In the genomic region with DNA sequence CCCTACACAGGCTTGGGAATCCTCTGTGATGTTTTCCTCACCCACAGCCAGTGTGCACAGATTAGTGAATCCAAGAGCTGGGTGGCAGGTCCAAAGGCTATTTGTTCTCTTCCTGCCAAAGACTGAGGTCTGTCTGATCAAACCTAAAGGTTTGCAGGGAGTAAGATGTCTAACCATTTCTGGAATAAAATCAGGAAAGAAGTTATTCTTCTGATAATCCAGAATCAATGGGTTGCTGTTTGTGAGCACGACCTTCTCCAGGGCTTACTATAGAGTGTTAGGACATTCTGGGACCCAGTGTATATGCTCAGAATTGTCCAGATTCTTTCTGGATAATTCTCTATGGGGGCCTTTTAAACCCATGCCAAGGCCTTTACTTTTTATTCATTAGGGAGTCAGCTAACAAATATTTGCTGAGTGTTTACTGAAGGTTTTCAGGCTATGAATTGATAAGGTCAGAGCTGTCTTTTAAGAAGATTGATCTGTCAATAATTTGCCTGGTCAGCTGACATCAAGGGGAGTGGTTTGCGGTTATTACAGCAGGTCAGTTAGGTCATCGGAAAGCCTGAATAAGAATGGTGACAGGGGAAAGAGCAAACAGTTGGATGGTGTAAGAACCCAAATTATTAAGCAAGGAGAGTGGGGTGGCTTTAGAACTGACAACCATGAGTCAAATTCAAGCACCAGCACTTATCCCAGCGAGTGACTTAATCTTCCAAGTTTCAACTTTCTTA, we compare ENCODE assay signal across 2 cellular contexts.
A peak's percentile ranks its signal among the peaks of the same experiment; 100 is the strongest.
TF ChIP-seq lines count a peak whose summit lies in the region.

No MANE protein-coding gene starts in this region.

TF ChIP-seq in WTC11, 78 proteins besides CTCF, POLR2A, EP300 and RAD21 (continued from another document):
- peak; percentile 99 for TF ChIP-seq GABPB1 (CRISPR knock-in tag; IDR thresholded peaks at IDR 0.05)

TF ChIP-seq in HepG2, 621 proteins besides CTCF, POLR2A, EP300 and RAD21 (continues in another document):
- no peak for TF ChIP-seq KMT2B (CRISPR knock-in tag; IDR thresholded peaks at IDR 0.05)
- TF ChIP-seq ZNF720 (CRISPR knock-in tag; IDR thresholded peaks at IDR 0.05): no peak
- no peak for TF ChIP-seq DR1 (CRISPR knock-in tag; IDR thresholded peaks at IDR 0.05)
- TF ChIP-seq MYNN (CRISPR knock-in tag; IDR thresholded peaks at IDR 0.05; ENCODE audit: low read depth): no peak
- no peak for TF ChIP-seq MZF1 (CRISPR knock-in tag; IDR thresholded peaks at IDR 0.05; ENCODE audit: borderline replicate concordance)
- TF ChIP-seq, protein P1, sequence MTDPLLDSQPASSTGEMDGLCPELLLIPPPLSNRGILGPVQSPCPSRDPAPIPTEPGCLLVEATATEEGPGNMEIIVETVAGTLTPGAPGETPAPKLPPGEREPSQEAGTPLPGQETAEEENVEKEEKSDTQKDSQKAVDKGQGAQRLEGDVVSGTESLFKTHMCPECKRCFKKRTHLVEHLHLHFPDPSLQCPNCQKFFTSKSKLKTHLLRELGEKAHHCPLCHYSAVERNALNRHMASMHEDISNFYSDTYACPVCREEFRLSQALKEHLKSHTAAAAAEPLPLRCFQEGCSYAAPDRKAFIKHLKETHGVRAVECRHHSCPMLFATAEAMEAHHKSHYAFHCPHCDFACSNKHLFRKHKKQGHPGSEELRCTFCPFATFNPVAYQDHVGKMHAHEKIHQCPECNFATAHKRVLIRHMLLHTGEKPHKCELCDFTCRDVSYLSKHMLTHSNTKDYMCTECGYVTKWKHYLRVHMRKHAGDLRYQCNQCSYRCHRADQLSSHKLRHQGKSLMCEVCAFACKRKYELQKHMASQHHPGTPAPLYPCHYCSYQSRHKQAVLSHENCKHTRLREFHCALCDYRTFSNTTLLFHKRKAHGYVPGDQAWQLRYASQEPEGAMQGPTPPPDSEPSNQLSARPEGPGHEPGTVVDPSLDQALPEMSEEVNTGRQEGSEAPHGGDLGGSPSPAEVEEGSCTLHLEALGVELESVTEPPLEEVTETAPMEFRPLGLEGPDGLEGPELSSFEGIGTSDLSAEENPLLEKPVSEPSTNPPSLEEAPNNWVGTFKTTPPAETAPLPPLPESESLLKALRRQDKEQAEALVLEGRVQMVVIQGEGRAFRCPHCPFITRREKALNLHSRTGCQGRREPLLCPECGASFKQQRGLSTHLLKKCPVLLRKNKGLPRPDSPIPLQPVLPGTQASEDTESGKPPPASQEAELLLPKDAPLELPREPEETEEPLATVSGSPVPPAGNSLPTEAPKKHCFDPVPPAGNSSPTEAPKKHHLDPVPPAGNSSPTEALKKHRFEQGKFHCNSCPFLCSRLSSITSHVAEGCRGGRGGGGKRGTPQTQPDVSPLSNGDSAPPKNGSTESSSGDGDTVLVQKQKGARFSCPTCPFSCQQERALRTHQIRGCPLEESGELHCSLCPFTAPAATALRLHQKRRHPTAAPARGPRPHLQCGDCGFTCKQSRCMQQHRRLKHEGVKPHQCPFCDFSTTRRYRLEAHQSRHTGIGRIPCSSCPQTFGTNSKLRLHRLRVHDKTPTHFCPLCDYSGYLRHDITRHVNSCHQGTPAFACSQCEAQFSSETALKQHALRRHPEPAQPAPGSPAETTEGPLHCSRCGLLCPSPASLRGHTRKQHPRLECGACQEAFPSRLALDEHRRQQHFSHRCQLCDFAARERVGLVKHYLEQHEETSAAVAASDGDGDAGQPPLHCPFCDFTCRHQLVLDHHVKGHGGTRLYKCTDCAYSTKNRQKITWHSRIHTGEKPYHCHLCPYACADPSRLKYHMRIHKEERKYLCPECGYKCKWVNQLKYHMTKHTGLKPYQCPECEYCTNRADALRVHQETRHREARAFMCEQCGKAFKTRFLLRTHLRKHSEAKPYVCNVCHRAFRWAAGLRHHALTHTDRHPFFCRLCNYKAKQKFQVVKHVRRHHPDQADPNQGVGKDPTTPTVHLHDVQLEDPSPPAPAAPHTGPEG (CRISPR knock-in tag; IDR thresholded peaks at IDR 0.05): no peak
- TF ChIP-seq HOXD1 (CRISPR knock-in tag; IDR thresholded peaks at IDR 0.05): peak; percentile 99
- TF ChIP-seq TBX2 (CRISPR knock-in tag; IDR thresholded peaks at IDR 0.05; ENCODE audit: borderline replicate concordance): peak; percentile 48; the same call in 1 of the 2 replicates
- TF ChIP-seq SMYD3 (CRISPR knock-in tag; IDR thresholded peaks at IDR 0.05): no peak
- peak; percentile 96 for TF ChIP-seq NR2F2 (IDR thresholded peaks at IDR 0.05; ENCODE audit: borderline replicate concordance, low read depth)
- TF ChIP-seq, protein P2, sequence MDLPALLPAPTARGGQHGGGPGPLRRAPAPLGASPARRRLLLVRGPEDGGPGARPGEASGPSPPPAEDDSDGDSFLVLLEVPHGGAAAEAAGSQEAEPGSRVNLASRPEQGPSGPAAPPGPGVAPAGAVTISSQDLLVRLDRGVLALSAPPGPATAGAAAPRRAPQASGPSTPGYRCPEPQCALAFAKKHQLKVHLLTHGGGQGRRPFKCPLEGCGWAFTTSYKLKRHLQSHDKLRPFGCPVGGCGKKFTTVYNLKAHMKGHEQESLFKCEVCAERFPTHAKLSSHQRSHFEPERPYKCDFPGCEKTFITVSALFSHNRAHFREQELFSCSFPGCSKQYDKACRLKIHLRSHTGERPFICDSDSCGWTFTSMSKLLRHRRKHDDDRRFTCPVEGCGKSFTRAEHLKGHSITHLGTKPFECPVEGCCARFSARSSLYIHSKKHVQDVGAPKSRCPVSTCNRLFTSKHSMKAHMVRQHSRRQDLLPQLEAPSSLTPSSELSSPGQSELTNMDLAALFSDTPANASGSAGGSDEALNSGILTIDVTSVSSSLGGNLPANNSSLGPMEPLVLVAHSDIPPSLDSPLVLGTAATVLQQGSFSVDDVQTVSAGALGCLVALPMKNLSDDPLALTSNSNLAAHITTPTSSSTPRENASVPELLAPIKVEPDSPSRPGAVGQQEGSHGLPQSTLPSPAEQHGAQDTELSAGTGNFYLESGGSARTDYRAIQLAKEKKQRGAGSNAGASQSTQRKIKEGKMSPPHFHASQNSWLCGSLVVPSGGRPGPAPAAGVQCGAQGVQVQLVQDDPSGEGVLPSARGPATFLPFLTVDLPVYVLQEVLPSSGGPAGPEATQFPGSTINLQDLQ (CRISPR knock-in tag; IDR thresholded peaks at IDR 0.05): no peak
- TF ChIP-seq, protein P3, sequence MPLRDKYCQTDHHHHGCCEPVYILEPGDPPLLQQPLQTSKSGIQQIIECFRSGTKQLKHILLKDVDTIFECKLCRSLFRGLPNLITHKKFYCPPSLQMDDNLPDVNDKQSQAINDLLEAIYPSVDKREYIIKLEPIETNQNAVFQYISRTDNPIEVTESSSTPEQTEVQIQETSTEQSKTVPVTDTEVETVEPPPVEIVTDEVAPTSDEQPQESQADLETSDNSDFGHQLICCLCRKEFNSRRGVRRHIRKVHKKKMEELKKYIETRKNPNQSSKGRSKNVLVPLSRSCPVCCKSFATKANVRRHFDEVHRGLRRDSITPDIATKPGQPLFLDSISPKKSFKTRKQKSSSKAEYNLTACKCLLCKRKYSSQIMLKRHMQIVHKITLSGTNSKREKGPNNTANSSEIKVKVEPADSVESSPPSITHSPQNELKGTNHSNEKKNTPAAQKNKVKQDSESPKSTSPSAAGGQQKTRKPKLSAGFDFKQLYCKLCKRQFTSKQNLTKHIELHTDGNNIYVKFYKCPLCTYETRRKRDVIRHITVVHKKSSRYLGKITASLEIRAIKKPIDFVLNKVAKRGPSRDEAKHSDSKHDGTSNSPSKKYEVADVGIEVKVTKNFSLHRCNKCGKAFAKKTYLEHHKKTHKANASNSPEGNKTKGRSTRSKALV (CRISPR knock-in tag; IDR thresholded peaks at IDR 0.05): no peak
- TF ChIP-seq NCOA2 (CRISPR knock-in tag; IDR thresholded peaks at IDR 0.05): peak; percentile 97
- peak; percentile 85 for TF ChIP-seq ATF7 (IDR thresholded peaks at IDR 0.05)
- no peak; the same call in 1 of the 2 replicates for TF ChIP-seq ATF7 (CRISPR knock-in tag; IDR thresholded peaks at IDR 0.05)
- peak; percentile 65 for TF ChIP-seq ZNF644 (CRISPR knock-in tag; IDR thresholded peaks at IDR 0.05; ENCODE audit: low read depth)
- no peak for TF ChIP-seq RFXANK (CRISPR knock-in tag; IDR thresholded peaks at IDR 0.05)
- no peak for TF ChIP-seq ZNF432 (CRISPR knock-in tag; IDR thresholded peaks at IDR 0.05; ENCODE audit: borderline replicate concordance)
- TF ChIP-seq EZH2 (conservative IDR thresholded peaks at IDR 0.05; ENCODE audit: low read depth, low read length): no peak
- no peak for TF ChIP-seq AGO1 (IDR thresholded peaks at IDR 0.05; ENCODE audit: low read depth, low read length, poor library complexity, severe bottlenecking)
- TF ChIP-seq TBL1XR1 (IDR thresholded peaks at IDR 0.05; ENCODE audit: borderline replicate concordance, low read length, partially characterized antibody): no peak
- peak; percentile 92 for TF ChIP-seq MED1 (CRISPR knock-in tag; IDR thresholded peaks at IDR 0.05)
- no peak for TF ChIP-seq ZNF883 (CRISPR knock-in tag; IDR thresholded peaks at IDR 0.05; ENCODE audit: not compliant biosample characterization)
- TF ChIP-seq JUND (CRISPR knock-in tag; IDR thresholded peaks at IDR 0.05): 0 out of 2 replicates have a peak, but pooled peaks have one; percentile 11
- peak; percentile 71; the same call in 1 of the 2 replicates for TF ChIP-seq THAP11 (CRISPR knock-in tag; IDR thresholded peaks at IDR 0.05)
- no peak for TF ChIP-seq SOX6 (IDR thresholded peaks at IDR 0.05)
- TF ChIP-seq SOX6 (CRISPR knock-in tag; IDR thresholded peaks at IDR 0.05): peak; percentile 94
- no peak for TF ChIP-seq SNAI1 (CRISPR knock-in tag; IDR thresholded peaks at IDR 0.05; ENCODE audit: borderline replicate concordance)
- TF ChIP-seq, protein P4, sequence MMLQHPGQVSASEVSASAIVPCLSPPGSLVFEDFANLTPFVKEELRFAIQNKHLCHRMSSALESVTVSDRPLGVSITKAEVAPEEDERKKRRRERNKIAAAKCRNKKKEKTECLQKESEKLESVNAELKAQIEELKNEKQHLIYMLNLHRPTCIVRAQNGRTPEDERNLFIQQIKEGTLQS (CRISPR knock-in tag; IDR thresholded peaks at IDR 0.05): peak; percentile 90
- no peak for TF ChIP-seq GABPA (IDR thresholded peaks at IDR 0.05; ENCODE audit: low read depth, low read length)
- no peak for TF ChIP-seq GABPA (CRISPR knock-in tag; IDR thresholded peaks at IDR 0.05; ENCODE audit: low read depth)
- TF ChIP-seq ZNF296 (CRISPR knock-in tag; conservative IDR thresholded peaks at IDR 0.05): no peak
- TF ChIP-seq SKI (IDR thresholded peaks at IDR 0.05; ENCODE audit: partially characterized antibody): no peak
- TF ChIP-seq ASH2L (IDR thresholded peaks at IDR 0.05; ENCODE audit: insufficient read length, low read depth, low read length): peak; percentile 90
- TF ChIP-seq ZNF629 (CRISPR knock-in tag; conservative IDR thresholded peaks at IDR 0.05): 0 out of 2 replicates have a peak, but pooled peaks have one; percentile 22
- peak; percentile 36; the same call in 1 of the 2 replicates for TF ChIP-seq SMC3 (IDR thresholded peaks at IDR 0.05; ENCODE audit: low read length)
- no peak for TF ChIP-seq ZNF451 (CRISPR knock-in tag; IDR thresholded peaks at IDR 0.05)
- TF ChIP-seq PCBP1 (IDR thresholded peaks at IDR 0.05; ENCODE audit: borderline replicate concordance, low read depth, low read length): no peak
- 0 out of 2 replicates have a peak, but pooled peaks have one; percentile 50 for TF ChIP-seq ZNF746 (CRISPR knock-in tag; IDR thresholded peaks at IDR 0.05)
- no peak for TF ChIP-seq ZNF773 (CRISPR knock-in tag; IDR thresholded peaks at IDR 0.05; ENCODE audit: borderline replicate concordance)
- TF ChIP-seq, protein P5, sequence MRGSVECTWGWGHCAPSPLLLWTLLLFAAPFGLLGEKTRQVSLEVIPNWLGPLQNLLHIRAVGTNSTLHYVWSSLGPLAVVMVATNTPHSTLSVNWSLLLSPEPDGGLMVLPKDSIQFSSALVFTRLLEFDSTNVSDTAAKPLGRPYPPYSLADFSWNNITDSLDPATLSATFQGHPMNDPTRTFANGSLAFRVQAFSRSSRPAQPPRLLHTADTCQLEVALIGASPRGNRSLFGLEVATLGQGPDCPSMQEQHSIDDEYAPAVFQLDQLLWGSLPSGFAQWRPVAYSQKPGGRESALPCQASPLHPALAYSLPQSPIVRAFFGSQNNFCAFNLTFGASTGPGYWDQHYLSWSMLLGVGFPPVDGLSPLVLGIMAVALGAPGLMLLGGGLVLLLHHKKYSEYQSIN (CRISPR knock-in tag; IDR thresholded peaks at IDR 0.05; ENCODE audit: borderline replicate concordance): no peak
- TF ChIP-seq, protein P6, sequence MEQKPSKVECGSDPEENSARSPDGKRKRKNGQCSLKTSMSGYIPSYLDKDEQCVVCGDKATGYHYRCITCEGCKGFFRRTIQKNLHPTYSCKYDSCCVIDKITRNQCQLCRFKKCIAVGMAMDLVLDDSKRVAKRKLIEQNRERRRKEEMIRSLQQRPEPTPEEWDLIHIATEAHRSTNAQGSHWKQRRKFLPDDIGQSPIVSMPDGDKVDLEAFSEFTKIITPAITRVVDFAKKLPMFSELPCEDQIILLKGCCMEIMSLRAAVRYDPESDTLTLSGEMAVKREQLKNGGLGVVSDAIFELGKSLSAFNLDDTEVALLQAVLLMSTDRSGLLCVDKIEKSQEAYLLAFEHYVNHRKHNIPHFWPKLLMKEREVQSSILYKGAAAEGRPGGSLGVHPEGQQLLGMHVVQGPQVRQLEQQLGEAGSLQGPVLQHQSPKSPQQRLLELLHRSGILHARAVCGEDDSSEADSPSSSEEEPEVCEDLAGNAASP (CRISPR knock-in tag; IDR thresholded peaks at IDR 0.05; ENCODE audit: borderline replicate concordance): peak; percentile 88
- TF ChIP-seq JARID2 (CRISPR knock-in tag; IDR thresholded peaks at IDR 0.05; ENCODE audit: insufficient replicate concordance): no peak
- TF ChIP-seq YEATS4 (CRISPR knock-in tag; IDR thresholded peaks at IDR 0.05; ENCODE audit: borderline replicate concordance): no peak
- TF ChIP-seq PLRG1 (conservative IDR thresholded peaks at IDR 0.05): no peak
- TF ChIP-seq ZNF577 (CRISPR knock-in tag; IDR thresholded peaks at IDR 0.05; ENCODE audit: borderline replicate concordance, low read depth): no peak
- TF ChIP-seq, protein P7, sequence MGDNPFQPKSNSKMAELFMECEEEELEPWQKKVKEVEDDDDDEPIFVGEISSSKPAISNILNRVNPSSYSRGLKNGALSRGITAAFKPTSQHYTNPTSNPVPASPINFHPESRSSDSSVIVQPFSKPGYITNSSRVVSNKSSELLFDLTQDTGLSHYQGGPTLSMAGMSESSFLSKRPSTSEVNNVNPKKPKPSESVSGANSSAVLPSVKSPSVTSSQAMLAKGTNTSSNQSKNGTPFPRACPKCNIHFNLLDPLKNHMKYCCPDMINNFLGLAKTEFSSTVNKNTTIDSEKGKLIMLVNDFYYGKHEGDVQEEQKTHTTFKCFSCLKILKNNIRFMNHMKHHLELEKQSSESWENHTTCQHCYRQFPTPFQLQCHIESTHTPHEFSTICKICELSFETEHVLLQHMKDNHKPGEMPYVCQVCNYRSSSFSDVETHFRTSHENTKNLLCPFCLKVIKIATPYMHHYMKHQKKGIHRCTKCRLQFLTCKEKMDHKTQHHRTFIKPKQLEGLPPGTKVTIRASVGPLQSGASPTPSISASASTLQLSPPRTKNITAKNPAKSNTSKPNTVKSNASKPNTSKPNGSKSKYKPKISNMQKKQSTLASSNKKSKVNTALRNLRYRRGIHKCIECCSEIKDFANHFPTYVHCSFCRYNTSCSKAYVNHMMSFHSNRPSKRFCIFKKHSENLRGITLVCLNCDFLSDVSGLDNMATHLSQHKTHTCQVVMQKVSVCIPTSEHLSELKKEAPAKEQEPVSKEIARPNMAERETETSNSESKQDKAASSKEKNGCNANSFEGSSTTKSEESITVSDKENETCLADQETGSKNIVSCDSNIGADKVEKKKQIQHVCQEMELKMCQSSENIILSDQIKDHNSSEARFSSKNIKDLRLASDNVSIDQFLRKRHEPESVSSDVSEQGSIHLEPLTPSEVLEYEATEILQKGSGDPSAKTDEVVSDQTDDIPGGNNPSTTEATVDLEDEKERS (CRISPR knock-in tag; IDR thresholded peaks at IDR 0.05): no peak
- 0 out of 2 replicates have a peak, but pooled peaks have one; percentile 44 for TF ChIP-seq ZNF558 (CRISPR knock-in tag; IDR thresholded peaks at IDR 0.05; ENCODE audit: borderline replicate concordance)
- TF ChIP-seq ZBTB1 (CRISPR knock-in tag; IDR thresholded peaks at IDR 0.05; ENCODE audit: borderline replicate concordance): no peak
